ENCODE assay signal across 10 cellular contexts in genomic region chr2:43524180-43524965, GRCh38.
DNase-seq lines count a peak whose midpoint lies in the region; ATAC-seq, FAIRE-seq and TF ChIP-seq lines count a peak whose summit lies in the region.
"Had no signal": no experiment of that assay in that cellular context is flagged by ENCODE, and none has a peak within 500 bp of the region (broad histone marks: within the 10 kb centered on the region; RNA-seq: fewer than 3 reads in every experiment).

No MANE protein-coding gene starts in this region.

- FAIRE-seq in D721Med (lab: Jason Lieb, UNC), result peak; percentile 56
- peak; percentile 98 for FAIRE-seq in endometrium (lab: Jason Lieb, UNC)

- H3K27me3 ChIP-seq in osteoblast (ENCODE audit: insufficient read depth, low read length), result no peaks in the 10 kb centered on the region

- peaks cover 10% of the 10 kb centered on the region for H3K4me1 ChIP-seq in osteoblast (ENCODE audit: insufficient read depth, low read length)

- no peak overlapping the region for H3K27ac ChIP-seq in osteoblast (ENCODE audit: low read depth, low read length)

- H3K4me3 ChIP-seq in osteoblast (ENCODE audit: insufficient read depth, low read length), result no peak overlapping the region

- ATAC-seq in GM18520 (IDR thresholded peaks at IDR 0.05; ENCODE audit: unreplicated experiment) (no peak), GM18870 (IDR thresholded peaks at IDR 0.05; ENCODE audit: unreplicated experiment) (no peak)
- ATAC-seq: activated CD8-positive, alpha-beta memory T cell treated with anti-CD3 and anti-CD28 coated beads, Interleukin-2, amount 10 ng/mL, durations not matched to agents 7 days and 5 days had no signal

- no peak overlapping the region for H2AFZ ChIP-seq in osteoblast (ENCODE audit: low read length)

- TF ChIP-seq CTCF in D721Med (IDR thresholded peaks at IDR 0.05; ENCODE audit: insufficient read depth, missing control alignments), result peak; percentile 14
- peak; percentile 29 for TF ChIP-seq CTCF in osteoblast (IDR thresholded peaks at IDR 0.05; ENCODE audit: extremely low read depth, low read depth, low read length)

- H4K20me1 ChIP-seq in osteoblast (ENCODE audit: insufficient read depth, low read length), result no peaks in the 10 kb centered on the region

- DNase-seq in D721Med (ENCODE audit: insufficient read length, low spot score), result no peak
- DNase-seq in NCI-H524 treated with DMSO at 0.1 percent for 48 hours (lab: John Stamatoyannopoulos, UW), result peak; percentile 24
- DNase-seq in osteoblast (ENCODE audit: insufficient read length, low spot score, missing footprints), result no peak
- no peak for DNase-seq in effector CD4-positive, alpha-beta T cell
- no peak for DNase-seq in NCI-H1694 (lab: John Stamatoyannopoulos, UW)
- DNase-seq: activated CD8-positive, alpha-beta memory T cell treated with anti-CD3 and anti-CD28 coated beads, Interleukin-2, amount 10 ng/mL, durations not matched to agents 7 days and 5 days; naive B cell had no signal

- peaks cover 5% of the 10 kb centered on the region for H3K9me3 ChIP-seq in osteoblast (ENCODE audit: low read depth, low read length)

- no peak overlapping the region for H3K4me2 ChIP-seq in osteoblast (ENCODE audit: insufficient read depth, low read length)

- H3K36me3 ChIP-seq in osteoblast (ENCODE audit: insufficient read depth, low read length), result peaks cover 13% of the 10 kb centered on the region

- H3K79me2 ChIP-seq in osteoblast (ENCODE audit: insufficient read depth, low read length), result no peaks in the 10 kb centered on the region
